Comparison of ENCODE assay signal across 8 cellular contexts in the genomic region with DNA sequence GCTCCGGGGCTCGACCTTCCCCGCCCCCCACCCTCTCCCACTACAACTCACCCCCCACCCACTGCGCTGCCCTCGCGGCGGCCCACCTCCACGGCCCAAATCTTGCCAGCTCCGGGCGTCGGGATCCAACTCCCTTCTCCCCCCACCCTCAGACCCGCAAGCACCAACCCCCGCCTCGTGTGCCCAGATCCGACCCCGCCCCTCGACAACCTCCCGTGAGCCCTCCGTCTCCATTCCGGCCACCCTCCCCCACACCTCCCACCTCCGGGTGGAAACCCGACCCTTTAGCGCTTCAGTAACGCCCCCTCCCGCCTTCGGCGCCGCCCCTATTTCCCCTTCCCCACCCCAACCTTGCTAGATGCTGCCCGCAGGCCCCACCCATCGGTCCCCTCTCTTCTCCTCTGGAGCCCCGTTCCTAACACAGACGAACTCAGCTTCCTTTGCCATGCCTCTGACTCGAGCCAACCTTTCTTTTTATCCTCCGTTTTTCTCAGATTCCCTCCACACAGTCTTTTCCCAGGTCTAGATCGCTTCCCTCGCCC. TPM values are rescaled to one million over a fixed set of nuclear protein-coding genes. Genes with fewer than 3 reads are reported as not detected.
DNase-seq lines count a peak whose midpoint lies in the region; ATAC-seq and TF ChIP-seq lines count a peak whose summit lies in the region.

No MANE protein-coding gene starts in this region.

- H3K27me3 Mint-ChIP-seq in activated CD8-positive, alpha-beta T cell treated with anti-CD3 and anti-CD28 coated beads, Interleukin-2, amount 10 ng/mL, durations not matched to agents 7 days and 5 days (ENCODE audit: low read depth) = no peaks in the 10 kb centered on the region

- no peaks in the 10 kb centered on the region for H3K27me3 ChIP-seq in AG04450 (ENCODE audit: control insufficient read depth, insufficient read depth, low read length)

- no peak for TF ChIP-seq CTCF in AG04450 (IDR thresholded peaks at IDR 0.05; ENCODE audit: low read depth, low read length)

- peaks cover 54% of the 10 kb centered on the region for H3K4me1 Mint-ChIP-seq in activated CD8-positive, alpha-beta T cell treated with anti-CD3 and anti-CD28 coated beads, Interleukin-2, amount 10 ng/mL, durations not matched to agents 7 days and 5 days (ENCODE audit: low read depth)

- H3K9me3 ChIP-seq in AG04450 (ENCODE audit: control insufficient read depth, insufficient read depth, low read length) = no peaks in the 10 kb centered on the region

- H3K4me3 Mint-ChIP-seq in activated CD8-positive, alpha-beta T cell treated with anti-CD3 and anti-CD28 coated beads, Interleukin-2, amount 10 ng/mL, durations not matched to agents 7 days and 5 days = peak overlapping the region; percentile 99

- H3K27ac ChIP-seq in AG04450 (ENCODE audit: low read depth, low read length) = peak overlapping the region; percentile 89

- peak; percentile 65 for DNase-seq in AG04450 (ENCODE audit: low read depth, low spot score)
- peak; percentile 74 for DNase-seq in NCI-H748 treated with DMSO at 0.1 percent for 48 hours (lab: John Stamatoyannopoulos, UW)
- DNase-seq in activated CD8-positive, alpha-beta T cell treated with anti-CD3 and anti-CD28 coated beads, Interleukin-2, amount 10 ng/mL, durations not matched to agents 7 days and 5 days = peak; percentile 95
- peak; percentile 76 for DNase-seq in effector CD4-positive, alpha-beta T cell
- peak; percentile 61 for DNase-seq in medulla oblongata (ENCODE audit: extremely low spot score)
- DNase-seq in stimulated activated CD8-positive, alpha-beta memory T cell treated with anti-CD3 and anti-CD28 coated beads, Interleukin-12 subunit alpha, Interleukin-12 subunit beta, amount 100 ng/mL, for 1 hour (ENCODE audit: low read depth) = peak; percentile 83

- H3K4me3 ChIP-seq in AG04450 (ENCODE audit: low read depth, low read length) = peak overlapping the region; percentile 84

- CTCF ChIA-PET in AG04450 (lab: Charles Lee) = interaction anchor here (0.6 to 2.8 kb wide), 3 partner anchors 30 to 127 kb away, joined by 4 to 21 read pairs (median 5); no protein-coding TSS in a partner anchor
- CTCF ChIA-PET in activated CD8-positive, alpha-beta T cell treated with anti-CD3 and anti-CD28 coated beads, Interleukin-2, amount 10 ng/mL, durations not matched to agents 7 days and 5 days (lab: Charles Lee) = interaction anchor here (1.3 to 2.9 kb wide), 4 partner anchors 15 to 124 kb away, joined by 4 to 15 read pairs (median 10); a partner anchor contains a TSS

- no peaks in the 10 kb centered on the region for H3K9me3 Mint-ChIP-seq in activated CD8-positive, alpha-beta T cell treated with anti-CD3 and anti-CD28 coated beads, Interleukin-2, amount 10 ng/mL, durations not matched to agents 7 days and 5 days (ENCODE audit: insufficient read depth)

- H3K36me3 Mint-ChIP-seq in activated CD8-positive, alpha-beta T cell treated with anti-CD3 and anti-CD28 coated beads, Interleukin-2, amount 10 ng/mL, durations not matched to agents 7 days and 5 days (ENCODE audit: low read depth) = peaks cover 45% of the 10 kb centered on the region

- ATAC-seq in GM19043 (IDR thresholded peaks at IDR 0.05; ENCODE audit: low read depth, unreplicated experiment) (peak; percentile 36), HG03439 (IDR thresholded peaks at IDR 0.05; ENCODE audit: unreplicated experiment) (peak; percentile 21)
- peak; percentile 43 for ATAC-seq in activated CD8-positive, alpha-beta T cell treated with anti-CD3 and anti-CD28 coated beads, Interleukin-2, amount 10 ng/mL, durations not matched to agents 7 days and 5 days

- POLR2A ChIA-PET in AG04450 (lab: Yijun Ruan, JAX) = interaction anchor here (1.2 to 1.9 kb wide), 2 partner anchors 16 to 124 kb away, joined by 4 to 9 read pairs; a partner anchor contains a TSS
- POLR2A ChIA-PET in activated CD8-positive, alpha-beta T cell treated with anti-CD3 and anti-CD28 coated beads, Interleukin-2, amount 10 ng/mL, durations not matched to agents 7 days and 5 days (lab: Charles Lee) = interaction anchor here (0.7 to 2.9 kb wide), 5 partner anchors 12 to 454 kb away, joined by 3 to 46 read pairs (median 3); a partner anchor contains a TSS

- H3K27ac Mint-ChIP-seq in activated CD8-positive, alpha-beta T cell treated with anti-CD3 and anti-CD28 coated beads, Interleukin-2, amount 10 ng/mL, durations not matched to agents 7 days and 5 days = peak overlapping the region; percentile 97

RNA-seq across cellular contexts. Expression of a gene that starts 0.7 kb away (rescaled TPM):
- polyA plus RNA-seq in AG04450 (2011; rRNA removed) = 176 and 178 TPM in 2 replicates
- polyA minus RNA-seq in AG04450 (2011; rRNA and poly(A)+ RNA removed) = 138 and 142 TPM in 2 replicates
- total RNA-seq in activated CD8-positive, alpha-beta T cell treated with anti-CD3 and anti-CD28 coated beads, Interleukin-2, amount 10 ng/mL, durations not matched to agents 7 days and 5 days = 10 to 100 TPM; 61.8 to 62.4 TPM

RNA-seq across cellular contexts. Expression of a gene that starts 16.3 kb away (rescaled TPM):
- polyA plus RNA-seq in AG04450 (2011; rRNA removed) = 92.5 and 135 TPM in 2 replicates
- 57.1 and 60.4 TPM in 2 replicates for polyA minus RNA-seq in AG04450 (2011; rRNA and poly(A)+ RNA removed)
- 100 to 1,000 TPM in 1 of 2 experiments, 10 to 100 TPM in 1; 96.7 to 100 TPM for total RNA-seq in activated CD8-positive, alpha-beta T cell treated with anti-CD3 and anti-CD28 coated beads, Interleukin-2, amount 10 ng/mL, durations not matched to agents 7 days and 5 days

RNA-seq across cellular contexts. Expression of a gene that starts 35.7 kb away (rescaled TPM):
- polyA plus RNA-seq in AG04450 (2011; rRNA removed) = 116 and 119 TPM in 2 replicates
- 104 and 105 TPM in 2 replicates for polyA minus RNA-seq in AG04450 (2011; rRNA and poly(A)+ RNA removed)
- 100 to 1,000 TPM; 124 to 125 TPM for total RNA-seq in activated CD8-positive, alpha-beta T cell treated with anti-CD3 and anti-CD28 coated beads, Interleukin-2, amount 10 ng/mL, durations not matched to agents 7 days and 5 days

RNA-seq across cellular contexts. Expression of a gene that starts 59.5 kb away (rescaled TPM):
- polyA plus RNA-seq in AG04450 (2011; rRNA removed) = 0.25 and 0.38 TPM in 2 replicates
- polyA minus RNA-seq in AG04450 (2011; rRNA and poly(A)+ RNA removed) = not detected in 2 replicates
- not detected for total RNA-seq in activated CD8-positive, alpha-beta T cell treated with anti-CD3 and anti-CD28 coated beads, Interleukin-2, amount 10 ng/mL, durations not matched to agents 7 days and 5 days

Comparison
In these comparisons a context has a peak if more than half of its experiments do, and no peak if none do; other contexts are left out.
1. Peak in every context shown above with its lines: DNase-seq, ATAC-seq, H3K4me3 ChIP-seq and H3K27ac ChIP-seq.